19 cellular contexts compared by ENCODE assay signal in genomic region chr9:75382126-75382525, GRCh38.
DNase-seq lines count a peak whose midpoint lies in the region; FAIRE-seq lines count a peak whose summit lies in the region.
"Had no signal": no experiment of that assay in that cellular context is flagged by ENCODE, and none has a peak within 500 bp of the region (broad histone marks: within the 10 kb centered on the region; RNA-seq: fewer than 3 reads in every experiment).

No MANE protein-coding gene starts in this region.

- H3K79me2 ChIP-seq in Karpas-422 (ENCODE audit: low read length), result no peaks in the 10 kb centered on the region

- no peak overlapping the region for H3K4me2 ChIP-seq in Karpas-422 (ENCODE audit: low read depth, low read length, poor library complexity, severe bottlenecking)
- H3K4me2 ChIP-seq: BLaER1 had no signal

- no peaks in the 10 kb centered on the region for H3K9me2 ChIP-seq in Karpas-422 (replicated peaks; ENCODE audit: insufficient read depth, low read length)

- H4K20me1 ChIP-seq in Karpas-422 (ENCODE audit: insufficient read depth, low read depth, low read length), result no peaks in the 10 kb centered on the region
- H4K20me1 ChIP-seq: BLaER1 had no signal

- H3K9ac ChIP-seq in Karpas-422 (ENCODE audit: low read length), result no peak overlapping the region
- H3K9ac ChIP-seq: BLaER1, GM23248 had no signal

- no peak overlapping the region for H3K27ac ChIP-seq in Karpas-422 (ENCODE audit: low read length)
- H3K27ac ChIP-seq: BLaER1, GM23248 had no signal

- no peak for FAIRE-seq in RCC 7860 (lab: Jason Lieb, UNC)
- FAIRE-seq: GM12878, GM18507, HepG2, HTR-8/SVneo had no signal

- peaks cover 6% of the 10 kb centered on the region; the same call in 1 of the 2 replicates for H3K27me3 ChIP-seq in Karpas-422 (ENCODE audit: low read length)
- H3K27me3 ChIP-seq: BLaER1 had no signal

- H3K4me3 ChIP-seq in Karpas-422 (ENCODE audit: low read length), result no peak overlapping the region
- H3K4me3 ChIP-seq: BLaER1, GM12878, GM23248, HAP-1 had no signal

- peaks cover 5% of the 10 kb centered on the region for H3K36me3 ChIP-seq in Karpas-422 (ENCODE audit: insufficient read depth, low read length)
- H3K36me3 ChIP-seq: BLaER1, HAP-1 had no signal

- no peak overlapping the region for H2AFZ ChIP-seq in Karpas-422 (ENCODE audit: low read length)
- H2AFZ ChIP-seq: GM23248 had no signal

- H3K4me1 ChIP-seq in Karpas-422 (ENCODE audit: low read length), result no peaks in the 10 kb centered on the region
- H3K4me1 ChIP-seq: BLaER1, Caco-2, HAP-1 had no signal

- H3K9me3 ChIP-seq in Karpas-422 (ENCODE audit: low read length), result peaks cover 17% of the 10 kb centered on the region; the same call in 1 of the 2 replicates
- H3K9me3 ChIP-seq: Caco-2 had no signal

- DNase-seq in ELR (ENCODE audit: low read depth) (peak; percentile 10), RCC 7860 (ENCODE audit: low spot score) (peak; percentile 66), astrocyte of the hippocampus (ENCODE audit: low read depth, low spot score) (peak; percentile 73), kidney tubule cell (ENCODE audit: low spot score) (peak; percentile 89), T-helper 2 cell (no peak), Karpas-422 (no peak)
- no peak for DNase-seq in activated T-cell treated with anti-CD3 and anti-CD28 coated beads, Interleukin-2, amount 50 U/mL, for 1 hour
- DNase-seq: 8988T; AML-193; Caco-2; CD8-positive, alpha-beta memory T cell; DND-41; GM23248 had no signal

Comparison
In these comparisons a context has a peak if more than half of its experiments do, and no peak if none do; other contexts are left out.
1. DNase-seq: peak in ELR (single experiment), RCC 7860 (single experiment), astrocyte of the hippocampus (single experiment) and kidney tubule cell (single experiment); none in T-helper 2 cell (0 of 5), Karpas-422 (single experiment) and activated T-cell treated with anti-CD3 and anti-CD28 coated beads, Interleukin-2, amount 50 U/mL, for 1 hour (single experiment).